Comparison of ENCODE assay signal across 7 cellular contexts in the genomic region with DNA sequence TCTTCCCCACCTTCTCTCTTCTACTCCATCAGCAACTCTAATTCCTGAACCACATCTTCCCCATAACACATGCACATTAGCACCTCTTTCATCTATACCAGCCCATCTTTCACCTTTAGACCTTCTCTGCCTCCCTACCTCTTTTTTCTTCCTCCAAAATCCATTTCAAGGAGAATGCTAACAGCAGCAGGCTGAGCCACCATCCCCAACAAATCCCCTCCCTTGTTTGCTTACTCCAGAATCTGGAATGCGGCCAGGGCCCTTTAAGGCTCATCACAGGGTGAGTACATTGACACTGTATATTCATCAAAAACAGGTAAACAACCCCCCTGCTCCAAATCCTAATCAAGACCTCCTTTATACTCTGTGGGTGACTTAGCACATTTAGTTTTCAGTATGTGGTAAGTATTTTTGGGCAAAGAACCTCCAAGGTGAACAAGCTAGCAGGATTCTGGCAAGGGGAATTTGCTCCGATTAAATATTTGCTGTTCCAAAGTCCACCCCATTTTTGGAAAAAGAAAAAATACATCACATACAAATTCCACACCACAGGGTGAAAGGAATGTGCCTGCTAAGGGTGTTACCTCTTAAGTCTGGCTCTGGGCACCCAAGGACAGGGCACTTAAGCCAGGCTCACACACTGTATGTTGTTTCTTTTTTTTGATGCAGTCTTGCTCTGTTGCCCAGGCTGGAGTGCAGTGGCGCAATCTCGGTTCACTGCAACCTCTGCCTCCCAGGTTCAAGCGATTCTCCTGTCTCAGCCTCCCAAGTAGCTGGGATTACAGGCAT.
DNase-seq lines count a peak whose midpoint lies in the region; ATAC-seq lines count a peak whose summit lies in the region.

No MANE protein-coding gene starts in this region.

- H3K27me3 Mint-ChIP-seq in naive thymus-derived CD8-positive, alpha-beta T cell: no peaks in the 10 kb centered on the region

- ATAC-seq in activated naive CD4-positive, alpha-beta T cell treated with anti-CD3 and anti-CD28 coated beads, Interleukin-2, amount 50 U/mL, for 72 hours: no peak
- ATAC-seq in naive thymus-derived CD8-positive, alpha-beta T cell: no peak
- ATAC-seq in HG02763 (IDR thresholded peaks at IDR 0.05; ENCODE audit: unreplicated experiment) (no peak), HG02870 (IDR thresholded peaks at IDR 0.05; ENCODE audit: unreplicated experiment) (no peak)

- peak overlapping the region; percentile 51 to 85 (median 58) for H3K4me3 Mint-ChIP-seq in naive thymus-derived CD8-positive, alpha-beta T cell

- peak; percentile 15 for DNase-seq in DMS153 treated with DMSO at 0.1 percent for 48 hours (lab: John Stamatoyannopoulos, UW; ENCODE audit: unreplicated experiment)
- peak; percentile 70 for DNase-seq in NCI-H1092 (lab: John Stamatoyannopoulos, UW)
- DNase-seq in activated naive CD4-positive, alpha-beta T cell treated with anti-CD3 and anti-CD28 coated beads, Interleukin-2, amount 50 U/mL, for 72 hours (ENCODE audit: low spot score in 2 of 2): no peak
- no peak for DNase-seq in naive thymus-derived CD8-positive, alpha-beta T cell
- DNase-seq in DMS114 treated with DMSO at 0.1 percent for 48 hours (lab: John Stamatoyannopoulos, UW; ENCODE audit: unreplicated experiment): no peak

- POLR2A ChIA-PET in naive thymus-derived CD8-positive, alpha-beta T cell (lab: Charles Lee): interaction anchor here (0.6 to 12.9 kb wide), 18 partner anchors 10 to 123 kb away, joined by 3 to 187 read pairs (median 4); a partner anchor contains a TSS

- H3K27ac Mint-ChIP-seq in activated naive CD4-positive, alpha-beta T cell treated with anti-CD3 and anti-CD28 coated beads, Interleukin-2, amount 50 U/mL, for 72 hours: peak overlapping the region; percentile 92 to 97
- H3K27ac Mint-ChIP-seq in naive thymus-derived CD8-positive, alpha-beta T cell: peak overlapping the region; percentile 79 to 99 (median 97)

- no peaks in the 10 kb centered on the region for H3K9me3 Mint-ChIP-seq in activated naive CD4-positive, alpha-beta T cell treated with anti-CD3 and anti-CD28 coated beads, Interleukin-2, amount 50 U/mL, for 72 hours
- H3K9me3 Mint-ChIP-seq in naive thymus-derived CD8-positive, alpha-beta T cell: no peaks in the 10 kb centered on the region

- H3K36me3 Mint-ChIP-seq in activated naive CD4-positive, alpha-beta T cell treated with anti-CD3 and anti-CD28 coated beads, Interleukin-2, amount 50 U/mL, for 72 hours: peaks cover 0 to 8% of the 10 kb centered on the region in 2 donors
- peaks cover 0 to 20% (median 10%) of the 10 kb centered on the region in 3 donors for H3K36me3 Mint-ChIP-seq in naive thymus-derived CD8-positive, alpha-beta T cell

- H3K4me1 Mint-ChIP-seq in naive thymus-derived CD8-positive, alpha-beta T cell: peaks cover 60 to 99% (median 93%) of the 10 kb centered on the region in 4 donors

Comparison
In these comparisons a context has a peak if more than half of its experiments do, and no peak if none do; other contexts are left out.
1. DNase-seq: peak in DMS153 treated with DMSO at 0.1 percent for 48 hours (single experiment) and NCI-H1092 (single experiment); none in activated naive CD4-positive, alpha-beta T cell treated with anti-CD3 and anti-CD28 coated beads, Interleukin-2, amount 50 U/mL, for 72 hours (0 of 2), naive thymus-derived CD8-positive, alpha-beta T cell (0 of 10) and DMS114 treated with DMSO at 0.1 percent for 48 hours (single experiment).